Comparison of ENCODE assay signal across 25 cellular contexts in genomic region chr1:38865112-38865715, GRCh38. TPM values are rescaled to one million over a fixed set of nuclear protein-coding genes. Genes with fewer than 3 reads are reported as not detected.
A peak's percentile ranks its signal among the peaks of the same experiment; 100 is the strongest.
DNase-seq lines count a peak whose midpoint lies in the region; ATAC-seq and TF ChIP-seq lines count a peak whose summit lies in the region.
"Had no signal": no experiment of that assay in that cellular context is flagged by ENCODE, and none has a peak within 500 bp of the region (broad histone marks: within the 10 kb centered on the region; RNA-seq: fewer than 3 reads in every experiment).

No MANE protein-coding gene starts in this region.

- no peak for DNase-seq in activated CD4-positive, alpha-beta T cell treated with anti-CD3 and anti-CD28 coated beads for 36 hours
- no peak for DNase-seq in activated CD4-positive, alpha-beta T cell treated with anti-CD3 and anti-CD28 coated beads for 48 hours
- DNase-seq in amniotic epithelial cell (ENCODE audit: low read depth), result peak; percentile 25
- no peak for DNase-seq in neural crest cell (ENCODE audit: low read depth, low spot score)
- DNase-seq in mucosa of gallbladder (ENCODE audit: low spot score), result no peak
- DNase-seq: ACHN; CD4-positive, alpha-beta T cell; COR-L47; DMS79; GM23248; H9; KG1; NCI-H1417; NCI-H1694 treated with DMSO at 0.1 percent for 48 hours; NCI-H446 treated with DMSO at 0.1 percent for 48 hours; NCI-H526 treated with DMSO at 0.1 percent for 48 hours; PC-3; Right ventricle myocardium superior had no signal

- 61 to 70% methylated on average over 4 of the region's 4 CpGs for WGBS in esophagus, 2 donors

- no peaks in the 10 kb centered on the region for H3K27me3 Mint-ChIP-seq in activated CD4-positive, alpha-beta T cell treated with anti-CD3 and anti-CD28 coated beads for 36 hours
- no peaks in the 10 kb centered on the region for H3K27me3 Mint-ChIP-seq in neural crest cell (ENCODE audit: low read depth)
- H3K27me3 Mint-ChIP-seq: CD4-positive, alpha-beta T cell had no signal

- CTCF ChIA-PET in activated CD4-positive, alpha-beta T cell treated with anti-CD3 and anti-CD28 coated beads for 36 hours (lab: Charles Lee), result no interaction called here

- peak; percentile 26 for ATAC-seq in activated CD4-positive, alpha-beta T cell treated with anti-CD3 and anti-CD28 coated beads for 36 hours
- ATAC-seq in HG02840 (IDR thresholded peaks at IDR 0.05; ENCODE audit: low FRiP score, unreplicated experiment) (no peak), GM18858 (IDR thresholded peaks at IDR 0.05; ENCODE audit: unreplicated experiment) (no peak)
- ATAC-seq: PC-3 had no signal

- H3K4me3 Mint-ChIP-seq in activated CD4-positive, alpha-beta T cell treated with anti-CD3 and anti-CD28 coated beads for 36 hours, result no peak overlapping the region
- H3K4me3 Mint-ChIP-seq in neural crest cell, result no peak overlapping the region
- H3K4me3 Mint-ChIP-seq: CD4-positive, alpha-beta T cell; H9 had no signal

- H3K27ac ChIP-seq in esophagus (ENCODE audit: low read depth in 2 of 2, low read length in 1 of 2), result peak overlapping the region; percentile 39 to 74
- H3K27ac ChIP-seq: 22Rv1, BLaER1, GM23248 had no signal

- H3K27ac Mint-ChIP-seq in activated CD4-positive, alpha-beta T cell treated with anti-CD3 and anti-CD28 coated beads for 36 hours, result peak overlapping the region; percentile 42
- no peak overlapping the region for H3K27ac Mint-ChIP-seq in neural crest cell (ENCODE audit: unreplicated experiment)
- H3K27ac Mint-ChIP-seq: CD4-positive, alpha-beta T cell; H9 had no signal

- no peak overlapping the region for H3K4me3 ChIP-seq in esophagus (ENCODE audit: low read depth in 1 of 2, low read length in 2 of 2)
- H3K4me3 ChIP-seq: BLaER1, GM23248 had no signal

- POLR2A ChIA-PET in activated CD4-positive, alpha-beta T cell treated with anti-CD3 and anti-CD28 coated beads for 36 hours (lab: Charles Lee), result no interaction called here

- peak; percentile 40 for TF ChIP-seq CTCF in neural crest cell (conservative IDR thresholded peaks at IDR 0.05)

- no peaks in the 10 kb centered on the region for H3K4me1 ChIP-seq in esophagus (ENCODE audit: control insufficient read depth in 2 of 2, insufficient read depth in 2 of 2, low read length in 1 of 2)

- no peaks in the 10 kb centered on the region for H3K27me3 ChIP-seq in esophagus (ENCODE audit: control insufficient read depth in 1 of 2, insufficient read depth in 2 of 2, low read length in 2 of 2)
- H3K27me3 ChIP-seq: BLaER1 had no signal

- H3K36me3 Mint-ChIP-seq in activated CD4-positive, alpha-beta T cell treated with anti-CD3 and anti-CD28 coated beads for 36 hours (ENCODE audit: low read depth), result peaks cover 16% of the 10 kb centered on the region
- H3K36me3 Mint-ChIP-seq in neural crest cell (ENCODE audit: low read depth), result no peaks in the 10 kb centered on the region

- intact Hi-C loops in activated CD4-positive, alpha-beta T cell treated with anti-CD3 and anti-CD28 coated beads for 36 hours (cut with DNase I, micrococcal nuclease), result no loop called here

- H3K9me3 ChIP-seq in esophagus (ENCODE audit: control insufficient read depth in 2 of 2, insufficient read depth in 1 of 2, low read depth in 1 of 2, low read length in 1 of 2), result no peaks in the 10 kb centered on the region
- H3K9me3 ChIP-seq: BLaER1 had no signal

- H3K9me3 Mint-ChIP-seq in activated CD4-positive, alpha-beta T cell treated with anti-CD3 and anti-CD28 coated beads for 36 hours (ENCODE audit: low read depth), result no peaks in the 10 kb centered on the region
- H3K9me3 Mint-ChIP-seq in neural crest cell, result no peaks in the 10 kb centered on the region
- H3K9me3 Mint-ChIP-seq: CD4-positive, alpha-beta T cell; H9 had no signal

- peaks cover 0 to 3% of the 10 kb centered on the region in 2 donors for H3K36me3 ChIP-seq in esophagus (ENCODE audit: control insufficient read depth in 2 of 2, insufficient read depth in 2 of 2, low read length in 1 of 2)

- H3K4me1 Mint-ChIP-seq in activated CD4-positive, alpha-beta T cell treated with anti-CD3 and anti-CD28 coated beads for 36 hours, result peaks cover 38% of the 10 kb centered on the region
- peaks cover 35% of the 10 kb centered on the region for H3K4me1 Mint-ChIP-seq in neural crest cell

RNA-seq across cellular contexts. Expression of gene RRAGC, which starts 5.6 kb away (rescaled TPM):
- 10 to 100 TPM; 15.8 to 19.0 TPM for total RNA-seq in activated CD4-positive, alpha-beta T cell treated with anti-CD3 and anti-CD28 coated beads for 36 hours
- 10 to 100 TPM in 1 of 2 donors, 1 to 10 TPM in 1; 7.7 to 18.4 TPM for polyA plus RNA-seq in esophagus
- total RNA-seq in neural crest cell (21.0 and 24.1 TPM in 2 replicates), mucosa of gallbladder (21.0 TPM)

RNA-seq across cellular contexts. Expression of gene MYCBP, which starts 7.9 kb away (rescaled TPM):
- 10 to 100 TPM; 44.4 to 46.8 TPM for total RNA-seq in activated CD4-positive, alpha-beta T cell treated with anti-CD3 and anti-CD28 coated beads for 36 hours
- 10 to 100 TPM; 13.0 to 19.1 TPM for polyA plus RNA-seq in esophagus
- total RNA-seq in neural crest cell, result 15.0 and 20.7 TPM in 2 replicates
- total RNA-seq in mucosa of gallbladder, result 21.4 TPM

RNA-seq across cellular contexts. Expression of gene GJA9, which starts 16.2 kb away (rescaled TPM):
- total RNA-seq in activated CD4-positive, alpha-beta T cell treated with anti-CD3 and anti-CD28 coated beads for 36 hours, result not detected
- polyA plus RNA-seq in esophagus, result under 1 TPM; 0.32 to 0.86 TPM
- total RNA-seq in neural crest cell, result not detected in 2 replicates
- 0.26 TPM for total RNA-seq in mucosa of gallbladder
- total RNA-seq: CD4-positive, alpha-beta T cell; H9; M059J; PC-3; Right ventricle myocardium superior; RPMI7951 had no signal
- polyA plus RNA-seq: GM23248 had no signal
